In the genomic region with DNA sequence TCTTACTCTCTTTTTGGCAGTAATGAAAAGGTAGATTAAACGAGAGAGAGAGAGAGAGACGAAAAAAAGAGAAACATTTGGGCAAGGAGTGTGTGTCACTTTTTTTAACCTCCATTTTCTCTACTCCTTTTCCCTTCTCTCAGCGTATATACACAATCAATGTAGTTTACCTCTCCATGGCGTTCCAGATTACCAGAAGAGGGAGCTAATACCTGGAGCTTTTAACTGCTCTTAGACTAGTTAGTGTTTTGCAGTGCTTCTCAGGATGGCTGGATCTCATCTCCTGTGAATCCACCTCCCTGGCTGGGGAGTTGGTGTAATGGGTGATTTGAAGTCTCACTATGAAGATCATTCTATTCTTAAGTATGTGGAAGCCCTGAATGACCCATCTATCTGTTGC, we compare ENCODE assay signal across 8 cellular contexts.
DNase-seq lines count a peak whose midpoint lies in the region; ATAC-seq, FAIRE-seq and TF ChIP-seq lines count a peak whose summit lies in the region.
"Not testable (repeated sequence)": the region's sequence is repeated elsewhere in the genome, so short reads cannot be mapped to it uniquely, and the experiment has no call there.

No MANE protein-coding gene starts in this region.

- peak; percentile 66 to 80; a peak in 4 of 6 replicates for ATAC-seq in A549
- peak; percentile 63 for ATAC-seq in GM23338
- 0 out of 3 replicates have a peak, but pooled peaks have one; percentile 34 for ATAC-seq in RWPE2 (ENCODE audit: low read depth)
- ATAC-seq in WTC11: peak; percentile 75
- ATAC-seq in body of pancreas: peak; percentile 73
- ATAC-seq in left lobe of liver: peak; percentile 87
- 0 out of 3 replicates have a peak, but pooled peaks have one; percentile 31 for ATAC-seq in HepG2
- peak; percentile 60 to 70 for ATAC-seq in gastrocnemius medialis

- not testable (repeated sequence) for TF ChIP-seq POLR2A in A549 (IDR thresholded peaks at IDR 0.05; ENCODE audit: low read length); body of pancreas (IDR thresholded peaks at IDR 0.05); HepG2 (IDR thresholded peaks at IDR 0.05; ENCODE audit: insufficient read depth in 1 of 2, low read depth in 2 of 2, low read length in 2 of 2); gastrocnemius medialis (IDR thresholded peaks at IDR 0.05)

- not testable (repeated sequence) for TF ChIP-seq RAD21 in A549 (conservative IDR thresholded peaks at IDR 0.05 in 1 of 2, IDR thresholded peaks at IDR 0.05 in 1 of 2); HepG2 (CRISPR knock-in tag; IDR thresholded peaks at IDR 0.05)

- not testable (repeated sequence) for TF ChIP-seq EP300 in A549 (IDR thresholded peaks at IDR 0.05); HepG2 (IDR thresholded peaks at IDR 0.05; ENCODE audit: low read depth in 2 of 2, low read length in 2 of 2); HepG2 (CRISPR knock-in tag; IDR thresholded peaks at IDR 0.05; ENCODE audit: borderline replicate concordance)

- not testable (repeated sequence) for H2AFZ ChIP-seq in GM23338; HepG2 (ENCODE audit: low read length)

- H3K9me3 Mint-ChIP-seq in GM23338, WTC11: not testable (repeated sequence)

- POLR2A ChIA-PET in A549 (lab: Yijun Ruan, JAX); WTC11 (lab: Charles Lee); HepG2 (lab: Yijun Ruan, JAX): not testable (repeated sequence)

- not testable (repeated sequence) for H3K79me2 ChIP-seq in GM23338 (replicated peaks; ENCODE audit: insufficient read depth); HepG2 (ENCODE audit: insufficient read depth, low read length)

- not testable (repeated sequence) for H3K27ac ChIP-seq in A549; GM23338 (ENCODE audit: low read depth); RWPE2 (ENCODE audit: poor library complexity, severe bottlenecking); body of pancreas; HepG2 (ENCODE audit: extremely low read length, insufficient read depth, low read length); gastrocnemius medialis

- intact Hi-C loops in body of pancreas (cut with DNase I); HepG2 (cut with micrococcal nuclease; ENCODE audit: unreplicated experiment); gastrocnemius medialis (cut with DNase I; ENCODE audit: low total_unique reads): not testable (repeated sequence)

- H3K4me1 ChIP-seq in A549; GM23338 (ENCODE audit: insufficient read depth); RWPE2 (ENCODE audit: insufficient read depth, poor library complexity, severe bottlenecking); body of pancreas; HepG2 (ENCODE audit: insufficient read depth, low read length); gastrocnemius medialis: not testable (repeated sequence)

- in situ Hi-C loops in HepG2 (cut with HindIII; ENCODE audit: extremely low pct_ligation_motif_present, low pct_unique_long_range_greater_than_20kb); gastrocnemius medialis (cut with MboI; ENCODE audit: low sequenced_read_pairs in 4 of 4): not testable (repeated sequence)

- H3K27me3 ChIP-seq in GM23338 (ENCODE audit: insufficient read depth); RWPE2 (ENCODE audit: insufficient read depth, poor library complexity, severe bottlenecking); body of pancreas; HepG2 (ENCODE audit: control insufficient read depth in 1 of 2, insufficient read depth in 2 of 2, low read length in 2 of 2); gastrocnemius medialis: not testable (repeated sequence)

- not testable (repeated sequence) for H4K20me1 ChIP-seq in GM23338 (replicated peaks; ENCODE audit: insufficient read depth); HepG2 (ENCODE audit: insufficient read depth, low read length)

- H3K9me2 ChIP-seq in GM23338 (ENCODE audit: insufficient read depth): not testable (repeated sequence)

- not testable (repeated sequence) for H3K27me3 Mint-ChIP-seq in GM23338 (ENCODE audit: insufficient read depth, low read depth, poor library complexity); WTC11 (ENCODE audit: low read depth)

- H3F3A ChIP-seq in GM23338 (replicated peaks; ENCODE audit: low read depth): not testable (repeated sequence)

- H3K4me3 ChIP-seq in A549; GM23338; RWPE2 (ENCODE audit: severe bottlenecking); body of pancreas; HepG2 (replicated peaks in 1 of 3; ENCODE audit: insufficient read depth in 1 of 3, low read depth in 2 of 3, low read length in 3 of 3); gastrocnemius medialis: not testable (repeated sequence)

- WGBS in A549 (ENCODE audit: missing lambda C conversion rate): no CpG with 5 or more reads among the region's 4 CpGs
- no CpG with 5 or more reads among the region's 4 CpGs for WGBS in body of pancreas, 2 donors
- WGBS in HepG2 (ENCODE audit: low lambda C conversion rate): no CpG with 5 or more reads among the region's 4 CpGs

- H3K9me3 ChIP-seq in A549; RWPE2 (ENCODE audit: severe bottlenecking); body of pancreas; HepG2 (ENCODE audit: low read length); gastrocnemius medialis: not testable (repeated sequence)

- H3K36me3 Mint-ChIP-seq in GM23338 (ENCODE audit: low read depth); WTC11: not testable (repeated sequence)

- FAIRE-seq in A549 (lab: Jason Lieb, UNC): not testable (repeated sequence)
- peak; percentile 82 for FAIRE-seq in HepG2 (lab: Jason Lieb, UNC)

- CTCF ChIA-PET in A549 (lab: Yijun Ruan, JAX); WTC11 (lab: Charles Lee); HepG2 (lab: Yijun Ruan, JAX; ENCODE audit: low intra/inter-chr PET ratio, low total read pairs): not testable (repeated sequence)

- not testable (repeated sequence) for H3K4me1 Mint-ChIP-seq in GM23338, WTC11

- DNase-seq in A549 (ENCODE audit: low read depth in 1 of 2, low spot score in 1 of 2); GM23338 (ENCODE audit: low spot score); RWPE2 (ENCODE audit: low spot score); WTC11 (ENCODE audit: low spot score); body of pancreas; left lobe of liver (ENCODE audit: low spot score); HepG2 (ENCODE audit: low spot score); gastrocnemius medialis: not testable (repeated sequence)

- not testable (repeated sequence) for TF ChIP-seq CTCF in A549 (IDR thresholded peaks at IDR 0.05); GM23338 (conservative IDR thresholded peaks at IDR 0.05; ENCODE audit: low read depth in 2 of 2); RWPE2 (IDR thresholded peaks at IDR 0.05; ENCODE audit: poor library complexity, severe bottlenecking); WTC11 (IDR thresholded peaks at IDR 0.05); body of pancreas (IDR thresholded peaks at IDR 0.05); HepG2 (CRISPR knock-in tag; IDR thresholded peaks at IDR 0.05); gastrocnemius medialis (IDR thresholded peaks at IDR 0.05 in 4 of 5, conservative IDR thresholded peaks at IDR 0.05 in 1 of 5)

- not testable (repeated sequence) for H3K4me2 ChIP-seq in A549; GM23338; HepG2 (ENCODE audit: low read depth, low read length)

- not testable (repeated sequence) for H3K36me3 ChIP-seq in GM23338 (ENCODE audit: insufficient read depth); RWPE2 (ENCODE audit: low read depth); body of pancreas (replicated peaks in 1 of 2; ENCODE audit: insufficient read depth in 1 of 2, low read depth in 2 of 2); HepG2 (replicated peaks in 1 of 2; ENCODE audit: control insufficient read depth in 1 of 2, insufficient read depth in 2 of 2, low read length in 2 of 2); gastrocnemius medialis

- H3K9ac ChIP-seq in HepG2 (ENCODE audit: insufficient read depth, low read depth, low read length): not testable (repeated sequence)

- not testable (repeated sequence) for BruUV-seq in HepG2 (replicated peaks; lab: Mats Ljungman, UMichigan)

- not testable (repeated sequence) for H3K4me3 Mint-ChIP-seq in GM23338, WTC11

- not testable (repeated sequence) for H3K27ac Mint-ChIP-seq in GM23338, WTC11

Comparison
In these comparisons a context has a peak if more than half of its experiments do, and no peak if none do; other contexts are left out.
1. ATAC-seq: peak in every context shown above with its lines; median percentile 87 in left lobe of liver; 75 in WTC11; 73 in A549; 73 in body of pancreas; 65 in gastrocnemius medialis; 63 in GM23338; 34 in RWPE2; 31 in HepG2.